Comparison of ENCODE assay signal across 8 cellular contexts in genomic region chr1:40373323-40374283, GRCh38. TPM values are rescaled to one million over a fixed set of nuclear protein-coding genes. Genes with fewer than 3 reads are reported as not detected.
DNase-seq lines count a peak whose midpoint lies in the region; FAIRE-seq and TF ChIP-seq lines count a peak whose summit lies in the region.

TSS of gene SMAP2 (plus strand) at chr1:40373727. CDS start at chr1:40374121, 394 bp downstream.

- TF ChIP-seq CTCF in HFF-Myc (IDR thresholded peaks at IDR 0.05; ENCODE audit: low read depth, low read length, missing control alignments) (no peak), NB4 (IDR thresholded peaks at IDR 0.05; ENCODE audit: low read depth, low read length) (no peak), subcutaneous adipose tissue (IDR thresholded peaks at IDR 0.05; ENCODE audit: low read depth) (no peak)

- peak within 1 kb of the TSS; percentile 98 for H3K4me3 Mint-ChIP-seq in activated naive CD4-positive, alpha-beta T cell treated with anti-CD3 and anti-CD28 coated beads for 36 hours

- no peaks in the 10 kb centered on the region for H3K9me3 Mint-ChIP-seq in activated naive CD4-positive, alpha-beta T cell treated with anti-CD3 and anti-CD28 coated beads for 36 hours

- H3K4me3 ChIP-seq in HFF-Myc (replicated peaks; ENCODE audit: low read depth, low read length) (peak within 1 kb of the TSS; percentile 92), NB4 (ENCODE audit: low read depth, low read length) (peak within 1 kb of the TSS; percentile 83), neuronal stem cell (ENCODE audit: low read length in 2 of 2) (peak within 1 kb of the TSS; percentile 67 to 95)

- no peak within 1 kb of the TSS for H4K91ac ChIP-seq in neuronal stem cell (ENCODE audit: low read depth, low read length, poor library complexity)

- H3K27ac Mint-ChIP-seq in activated naive CD4-positive, alpha-beta T cell treated with anti-CD3 and anti-CD28 coated beads for 36 hours = peak within 1 kb of the TSS; percentile 99

- DNase-seq in GM03348 (ENCODE audit: low spot score) (peak; percentile 100), HFF-Myc (ENCODE audit: extremely low read depth, low read depth) (peak; percentile 77), NB4 (ENCODE audit: low read depth) (peak; percentile 96), SK-N-DZ (ENCODE audit: low spot score) (peak; percentile 90), frontal cortex (ENCODE audit: low spot score in 2 of 2) (peak; percentile 93 to 97), neuronal stem cell (ENCODE audit: low spot score) (peak; percentile 95)
- DNase-seq in activated naive CD4-positive, alpha-beta T cell treated with anti-CD3 and anti-CD28 coated beads for 36 hours = peak; percentile 97

- CTCF ChIA-PET in activated naive CD4-positive, alpha-beta T cell treated with anti-CD3 and anti-CD28 coated beads for 36 hours (lab: Charles Lee) = interaction anchor here (0.7 to 3.0 kb wide), 13 partner anchors 9 to 219 kb away, joined by 3 to 10 read pairs (median 6); no protein-coding TSS in a partner anchor

- peak within 1 kb of the TSS; percentile 95 for H3K9ac ChIP-seq in neuronal stem cell (ENCODE audit: low read depth, low read length, poor library complexity)

- WGBS in neuronal stem cell (ENCODE audit: extremely low coverage in 2 of 2, insufficient read length in 2 of 2, insufficient replicate concordance in 1 of 2), 2 donors = no CpG with 5 or more reads among the region's 65 CpGs

- H2BK5ac ChIP-seq in neuronal stem cell (ENCODE audit: low read length) = peak within 1 kb of the TSS; percentile 66

- peak within 1 kb of the TSS; percentile 2 for H3K27ac ChIP-seq in neuronal stem cell (replicated peaks; ENCODE audit: low read length)

- H3K14ac ChIP-seq in neuronal stem cell (ENCODE audit: low read length) = peak within 1 kb of the TSS; percentile 47

- TF ChIP-seq POLR2A in NB4 (IDR thresholded peaks at IDR 0.05; ENCODE audit: extremely low read depth, insufficient read length) = peak; percentile 65

- peaks cover 38% of the 10 kb centered on the region for H3K36me3 Mint-ChIP-seq in activated naive CD4-positive, alpha-beta T cell treated with anti-CD3 and anti-CD28 coated beads for 36 hours (ENCODE audit: low read depth)

- H3K27me3 Mint-ChIP-seq in activated naive CD4-positive, alpha-beta T cell treated with anti-CD3 and anti-CD28 coated beads for 36 hours (ENCODE audit: low read depth) = no peaks in the 10 kb centered on the region

- peaks cover 46% of the 10 kb centered on the region for H3K4me1 Mint-ChIP-seq in activated naive CD4-positive, alpha-beta T cell treated with anti-CD3 and anti-CD28 coated beads for 36 hours (ENCODE audit: low read depth)

- no peak within 1 kb of the TSS for H2AK5ac ChIP-seq in neuronal stem cell (ENCODE audit: low read depth, low read length)

- intact Hi-C loops in activated naive CD4-positive, alpha-beta T cell treated with anti-CD3 and anti-CD28 coated beads for 36 hours (cut with micrococcal nuclease) = loop anchor here (5.0 kb wide), 2 partner anchors 34 to 159 kb away; partner anchors contain the start of gene ZNF684

- no peak for FAIRE-seq in frontal cortex (lab: Jason Lieb, UNC)

- H3K4ac ChIP-seq in neuronal stem cell (ENCODE audit: low read length) = no peak within 1 kb of the TSS

- no peak within 1 kb of the TSS for H2BK12ac ChIP-seq in neuronal stem cell (ENCODE audit: low read length)

- no peak within 1 kb of the TSS for H2BK15ac ChIP-seq in neuronal stem cell (ENCODE audit: low read length)

- no peak within 1 kb of the TSS for H2BK120ac ChIP-seq in neuronal stem cell (ENCODE audit: low read depth, low read length)

- no peaks in the 10 kb centered on the region for H3K36me3 ChIP-seq in neuronal stem cell (replicated peaks in 1 of 2; ENCODE audit: control insufficient read depth in 2 of 2, insufficient read depth in 2 of 2, low read length in 2 of 2)

- H2AFZ ChIP-seq in neuronal stem cell (ENCODE audit: low read length) = peak within 1 kb of the TSS; percentile 98

- peaks cover 7% of the 10 kb centered on the region for H3K79me1 ChIP-seq in neuronal stem cell (ENCODE audit: low read depth, low read length)

- H3K23ac ChIP-seq in neuronal stem cell (ENCODE audit: low read depth, low read length, poor library complexity) = peak within 1 kb of the TSS; percentile 73

- no peaks in the 10 kb centered on the region for H3K27me3 ChIP-seq in neuronal stem cell (ENCODE audit: control insufficient read depth in 3 of 3, insufficient read depth in 3 of 3, low read depth in 1 of 3, low read length in 3 of 3)

- H3K4me2 ChIP-seq in neuronal stem cell (ENCODE audit: insufficient read depth, low read length, poor library complexity, severe bottlenecking) = peak within 1 kb of the TSS; percentile 91

- H4K8ac ChIP-seq in neuronal stem cell (ENCODE audit: low read depth, low read length) = no peak within 1 kb of the TSS

- H3K4me1 ChIP-seq in neuronal stem cell (ENCODE audit: control insufficient read depth in 2 of 2, insufficient read depth in 1 of 2, low read depth in 1 of 2, low read length in 2 of 2) = peaks cover 2 to 5% of the 10 kb centered on the region in 2 donors

- no peaks in the 10 kb centered on the region for H3K9me3 ChIP-seq in neuronal stem cell (replicated peaks in 1 of 2; ENCODE audit: control insufficient read depth in 2 of 2, insufficient read depth in 1 of 2, low read depth in 1 of 2, low read length in 2 of 2)

- H3K18ac ChIP-seq in neuronal stem cell (ENCODE audit: low read length) = peak within 1 kb of the TSS; percentile 35

RNA-seq across cellular contexts. Expression of gene SMAP2, which starts in this region (rescaled TPM):
- polyA plus RNA-seq in SK-N-DZ (2014; cell fraction: cytosol; rRNA removed) = 16.5 and 17.8 TPM in 2 replicates
- 14.5 and 17.0 TPM in 2 replicates for polyA plus RNA-seq in SK-N-DZ (2014; cell fraction: nucleus; rRNA removed)
- 100 to 1,000 TPM; 390 to 391 TPM for total RNA-seq in activated naive CD4-positive, alpha-beta T cell treated with anti-CD3 and anti-CD28 coated beads for 36 hours
- total RNA-seq in frontal cortex = 28.1 TPM
- 12.8 TPM for polyA plus RNA-seq in neuronal stem cell (2013, experiment 1 of 2)
- 12.4 TPM for polyA plus RNA-seq in neuronal stem cell (2013, experiment 2 of 2)
- 100 to 1,000 TPM in 1 of 4 donors, 10 to 100 TPM in 3; 51.0 to 110 (median 72.2) TPM for total RNA-seq in subcutaneous adipose tissue

Comparison
In these comparisons a context has a peak if more than half of its experiments do, and no peak if none do; other contexts are left out.
1. Peak in every context shown above with its lines: DNase-seq, H3K4me3 ChIP-seq and H3K27ac ChIP-seq.